Comparison of ENCODE assay signal across 12 cellular contexts in genomic region chrX:154384284-154384892, GRCh38. TPM values are rescaled to one million over a fixed set of nuclear protein-coding genes. Genes with fewer than 3 reads are reported as not detected.
DNase-seq lines count a peak whose midpoint lies in the region; ATAC-seq and TF ChIP-seq lines count a peak whose summit lies in the region.
"Had no signal": no experiment of that assay in that cellular context is flagged by ENCODE, and none has a peak within 500 bp of the region (broad histone marks: within the 10 kb centered on the region; RNA-seq: fewer than 3 reads in every experiment).

No MANE protein-coding gene starts in this region.

- H2AFZ ChIP-seq in HCT116 (ENCODE audit: low read depth, low read length, poor library complexity, severe bottlenecking) = no peak overlapping the region

- DNase-seq in AG09319 (ENCODE audit: extremely low read depth, low read depth) (no peak), HCT116 (ENCODE audit: low read depth, low spot score) (no peak), cardiac fibroblast (ENCODE audit: low read depth in 2 of 2) (peak in 1 of 2 donors; percentile 43), myocyte (ENCODE audit: low read depth) (peak; percentile 31), GDM1 (lab: John Stamatoyannopoulos, UW) (no peak)
- DNase-seq: COR-L47; midbrain; stimulated activated CD4-positive, alpha-beta T cell treated with anti-CD3 and anti-CD28 coated beads, Interleukin-15, amount 100 ng/mL, for 24 hours had no signal

- H3K9me3 ChIP-seq in HCT116 (ENCODE audit: control insufficient read depth in 1 of 2, insufficient read depth in 1 of 2, low read depth in 1 of 2, low read length in 2 of 2) = no peaks in the 10 kb centered on the region

- H3K4me3 ChIP-seq in HCT116 (replicated peaks in 1 of 2; ENCODE audit: low read depth in 1 of 2, low read length in 2 of 2) (no peak overlapping the region), cardiac fibroblast (replicated peaks in 1 of 2; ENCODE audit: low read depth in 2 of 2, low read length in 2 of 2) (no peak overlapping the region)

- no peaks in the 10 kb centered on the region for H3K27me3 ChIP-seq in HCT116 (ENCODE audit: insufficient read depth, low read length)

- no peaks in the 10 kb centered on the region for H3K9me2 ChIP-seq in HCT116 (ENCODE audit: insufficient read depth)

- no TSS peak for BruUV-seq in HCT116 (replicated peaks; lab: Mats Ljungman, UMichigan)

- ATAC-seq in HCT116 = no peak
- ATAC-seq in HG03196 (IDR thresholded peaks at IDR 0.05; ENCODE audit: unreplicated experiment) = no peak
- no peak for ATAC-seq in GM21447 (IDR thresholded peaks at IDR 0.05; ENCODE audit: unreplicated experiment)
- no peak for ATAC-seq in HG03460 (IDR thresholded peaks at IDR 0.05; ENCODE audit: unreplicated experiment)
- ATAC-seq: activated CD8-positive, alpha-beta memory T cell treated with anti-CD3 and anti-CD28 coated beads, Interleukin-2, amount 10 ng/mL, durations not matched to agents 7 days and 5 days had no signal

- no peak overlapping the region for H3K27ac ChIP-seq in HCT116 (ENCODE audit: low read depth, low read length)

- POLR2A ChIA-PET in HCT116 (lab: Charles Lee) = interaction anchor here (0.9 to 1.2 kb wide), 2 partner anchors 13 to 456 kb away, joined by 3 to 4 read pairs; no protein-coding TSS in a partner anchor

- TF ChIP-seq CTCF in AG09319 (IDR thresholded peaks at IDR 0.05; ENCODE audit: low read depth, low read length) (peak; percentile 35), HCT116 (IDR thresholded peaks at IDR 0.05 in 2 of 3, conservative IDR thresholded peaks at IDR 0.05 in 1 of 3; ENCODE audit: borderline replicate concordance in 1 of 3, insufficient read depth in 1 of 3, low read depth in 2 of 3, low read length in 2 of 3) (peak in 2 of 3 experiments; percentile 26 to 44; a peak in 3 of 6 replicates), cardiac fibroblast (IDR thresholded peaks at IDR 0.05; ENCODE audit: low read depth, low read length) (peak; percentile 42)

- no peak for TF ChIP-seq RAD21 in HCT116 (IDR thresholded peaks at IDR 0.05; ENCODE audit: low read depth)

- H4K20me1 ChIP-seq in HCT116 (ENCODE audit: insufficient read depth) = no peaks in the 10 kb centered on the region

- H3K4me1 ChIP-seq in HCT116 (ENCODE audit: control insufficient read depth in 1 of 2, insufficient read depth in 2 of 2, low read length in 2 of 2) = peaks cover 3 to 15% of the 10 kb centered on the region in 2 experiments; a peak in 2 of 4 replicates

- RAD21 ChIA-PET in HCT116 (lab: Charles Lee; ENCODE audit: low non-redundant PET in 1 of 2, low total read pairs in 2 of 2, uncharacterized antibody in 2 of 2, unreplicated experiment in 2 of 2) = no interaction called here

- no peak for TF ChIP-seq POLR2A in HCT116 (IDR thresholded peaks at IDR 0.05; ENCODE audit: borderline replicate concordance, extremely low read depth, insufficient read depth, insufficient read length)

- H3K79me2 ChIP-seq in HCT116 (ENCODE audit: insufficient read depth, low read length) = peaks cover 22% of the 10 kb centered on the region

- CTCF ChIA-PET in HCT116 (lab: Charles Lee) = interaction anchor here (1.0 kb wide), 1 partner anchor 11 kb away, joined by 3 read pairs; no protein-coding TSS in a partner anchor

- intact Hi-C loops in HCT116 (cut with micrococcal nuclease) = no loop called here

- no peak overlapping the region for H3K4me2 ChIP-seq in HCT116 (ENCODE audit: low read length)

- H3K9ac ChIP-seq in HCT116 (ENCODE audit: low read length) = no peak overlapping the region

- peaks cover 0 to 4% of the 10 kb centered on the region in 2 experiments; a peak in 2 of 4 replicates for H3K36me3 ChIP-seq in HCT116 (ENCODE audit: control insufficient read depth in 1 of 2, insufficient read depth in 2 of 2, low read length in 2 of 2)

TF ChIP-seq in HCT116, 20 proteins besides CTCF, POLR2A, EP300 and RAD21:
- TF ChIP-seq CBX3 (IDR thresholded peaks at IDR 0.05; ENCODE audit: low read depth) = no peak
- no peak for TF ChIP-seq ZNF274 (IDR thresholded peaks at IDR 0.05; ENCODE audit: low read depth, low read length)

RNA-seq across cellular contexts. Expression of gene EMD, which starts 5.3 kb away (rescaled TPM):
- total RNA-seq in HCT116 (2021; ENCODE audit: unreplicated experiment) (102 TPM), myocyte (43.2 and 53.2 TPM in 2 replicates)
- polyA plus RNA-seq in HCT116 (2012) = 148 TPM in 2 replicates
- polyA plus RNA-seq in myocyte (2012) = 70.4 TPM

RNA-seq across cellular contexts. Expression of gene FLNA, which starts 10.0 kb away (rescaled TPM):
- 546 TPM for total RNA-seq in HCT116 (2021; ENCODE audit: unreplicated experiment)
- 518 and 552 TPM in 2 replicates for polyA plus RNA-seq in HCT116 (2012)
- total RNA-seq in myocyte = 410 and 518 TPM in 2 replicates
- 1,833 TPM for polyA plus RNA-seq in myocyte (2012)

RNA-seq across cellular contexts. Expression of gene RPL10, which starts 13.8 kb away (rescaled TPM):
- total RNA-seq in HCT116 (2021; ENCODE audit: unreplicated experiment) (3,069 TPM), myocyte (2,503 and 3,937 TPM in 2 replicates)
- polyA plus RNA-seq in HCT116 (2012) = 5,638 and 6,597 TPM in 2 replicates
- polyA plus RNA-seq in myocyte (2012) = 2,274 TPM

RNA-seq across cellular contexts. Expression of gene DNASE1L1, which starts 24.7 kb away (rescaled TPM):
- total RNA-seq in HCT116 (2021; ENCODE audit: unreplicated experiment) = 16.5 TPM
- polyA plus RNA-seq in HCT116 (2012) = 21.9 and 23.2 TPM in 2 replicates
- total RNA-seq in myocyte = 214 and 235 TPM in 2 replicates
- polyA plus RNA-seq in myocyte (2012) = 115 TPM

RNA-seq across cellular contexts. Expression of gene TAFAZZIN, which starts 27.0 kb away (rescaled TPM):
- total RNA-seq in HCT116 (2021; ENCODE audit: unreplicated experiment) (28.0 TPM), myocyte (36.1 and 41.3 TPM in 2 replicates)
- 27.0 and 27.7 TPM in 2 replicates for polyA plus RNA-seq in HCT116 (2012)
- polyA plus RNA-seq in myocyte (2012) = 33.2 TPM
